ENCODE assay signal across 1 cellular context in the genomic region with DNA sequence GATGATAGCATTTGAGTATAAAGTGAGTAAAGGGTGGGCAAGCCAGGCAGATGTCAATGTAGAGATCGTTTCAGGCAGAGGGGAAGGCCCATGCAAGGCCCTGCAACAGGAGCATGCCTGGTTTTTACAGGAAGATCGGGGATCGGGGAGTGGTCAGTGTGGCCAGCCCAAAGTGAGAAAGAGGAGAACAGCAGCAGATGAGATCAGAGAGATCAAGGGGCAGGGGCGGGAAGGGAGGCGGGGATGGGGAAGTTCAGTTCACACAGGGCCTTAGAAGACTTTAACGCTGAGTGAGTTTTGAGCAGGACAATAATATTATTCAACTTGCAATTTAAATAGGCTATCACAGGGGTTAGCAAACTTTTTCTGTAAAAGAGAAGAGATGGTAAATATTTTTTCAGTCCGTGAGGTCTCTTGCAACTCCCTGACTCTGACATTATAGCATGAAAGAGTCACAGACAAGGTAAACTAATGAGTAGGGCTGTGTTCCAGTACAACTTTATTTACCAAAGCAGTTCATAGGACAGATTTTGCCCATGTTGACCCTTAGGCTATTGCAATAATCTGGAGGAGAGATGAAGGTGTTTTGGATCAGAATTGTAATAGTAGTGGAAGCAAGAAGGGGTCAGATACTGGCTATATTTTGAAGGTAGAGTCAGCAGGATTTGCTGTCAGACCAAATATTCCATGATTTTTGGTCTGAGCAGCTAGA.
TF ChIP-seq lines count a peak whose summit lies in the region.

No MANE protein-coding gene starts in this region.

TF ChIP-seq in GM23338, 12 proteins besides CTCF, POLR2A, EP300 and RAD21 (continued from another document):
- no peak for TF ChIP-seq ZNF114 (CRISPR knock-in tag; IDR thresholded peaks at IDR 0.05)
- no peak for TF ChIP-seq JUNB (IDR thresholded peaks at IDR 0.05; ENCODE audit: unreplicated experiment)
- no peak for TF ChIP-seq EZH2 (IDR thresholded peaks at IDR 0.05; ENCODE audit: low read depth, unreplicated experiment)
- TF ChIP-seq EZH2phosphoT487 (IDR thresholded peaks at IDR 0.05; ENCODE audit: unreplicated experiment) = no peak
- TF ChIP-seq STAT1 (IDR thresholded peaks at IDR 0.05; ENCODE audit: unreplicated experiment) = no peak
- TF ChIP-seq, protein P1, sequence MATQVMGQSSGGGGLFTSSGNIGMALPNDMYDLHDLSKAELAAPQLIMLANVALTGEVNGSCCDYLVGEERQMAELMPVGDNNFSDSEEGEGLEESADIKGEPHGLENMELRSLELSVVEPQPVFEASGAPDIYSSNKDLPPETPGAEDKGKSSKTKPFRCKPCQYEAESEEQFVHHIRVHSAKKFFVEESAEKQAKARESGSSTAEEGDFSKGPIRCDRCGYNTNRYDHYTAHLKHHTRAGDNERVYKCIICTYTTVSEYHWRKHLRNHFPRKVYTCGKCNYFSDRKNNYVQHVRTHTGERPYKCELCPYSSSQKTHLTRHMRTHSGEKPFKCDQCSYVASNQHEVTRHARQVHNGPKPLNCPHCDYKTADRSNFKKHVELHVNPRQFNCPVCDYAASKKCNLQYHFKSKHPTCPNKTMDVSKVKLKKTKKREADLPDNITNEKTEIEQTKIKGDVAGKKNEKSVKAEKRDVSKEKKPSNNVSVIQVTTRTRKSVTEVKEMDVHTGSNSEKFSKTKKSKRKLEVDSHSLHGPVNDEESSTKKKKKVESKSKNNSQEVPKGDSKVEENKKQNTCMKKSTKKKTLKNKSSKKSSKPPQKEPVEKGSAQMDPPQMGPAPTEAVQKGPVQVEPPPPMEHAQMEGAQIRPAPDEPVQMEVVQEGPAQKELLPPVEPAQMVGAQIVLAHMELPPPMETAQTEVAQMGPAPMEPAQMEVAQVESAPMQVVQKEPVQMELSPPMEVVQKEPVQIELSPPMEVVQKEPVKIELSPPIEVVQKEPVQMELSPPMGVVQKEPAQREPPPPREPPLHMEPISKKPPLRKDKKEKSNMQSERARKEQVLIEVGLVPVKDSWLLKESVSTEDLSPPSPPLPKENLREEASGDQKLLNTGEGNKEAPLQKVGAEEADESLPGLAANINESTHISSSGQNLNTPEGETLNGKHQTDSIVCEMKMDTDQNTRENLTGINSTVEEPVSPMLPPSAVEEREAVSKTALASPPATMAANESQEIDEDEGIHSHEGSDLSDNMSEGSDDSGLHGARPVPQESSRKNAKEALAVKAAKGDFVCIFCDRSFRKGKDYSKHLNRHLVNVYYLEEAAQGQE (IDR thresholded peaks at IDR 0.05; ENCODE audit: unreplicated experiment) = no peak
- TF ChIP-seq ZNF331 (CRISPR knock-in tag; IDR thresholded peaks at IDR 0.05; ENCODE audit: low read depth) = no peak
- no peak for TF ChIP-seq NANOG (IDR thresholded peaks at IDR 0.05; ENCODE audit: borderline replicate concordance)
- TF ChIP-seq, protein P2, sequence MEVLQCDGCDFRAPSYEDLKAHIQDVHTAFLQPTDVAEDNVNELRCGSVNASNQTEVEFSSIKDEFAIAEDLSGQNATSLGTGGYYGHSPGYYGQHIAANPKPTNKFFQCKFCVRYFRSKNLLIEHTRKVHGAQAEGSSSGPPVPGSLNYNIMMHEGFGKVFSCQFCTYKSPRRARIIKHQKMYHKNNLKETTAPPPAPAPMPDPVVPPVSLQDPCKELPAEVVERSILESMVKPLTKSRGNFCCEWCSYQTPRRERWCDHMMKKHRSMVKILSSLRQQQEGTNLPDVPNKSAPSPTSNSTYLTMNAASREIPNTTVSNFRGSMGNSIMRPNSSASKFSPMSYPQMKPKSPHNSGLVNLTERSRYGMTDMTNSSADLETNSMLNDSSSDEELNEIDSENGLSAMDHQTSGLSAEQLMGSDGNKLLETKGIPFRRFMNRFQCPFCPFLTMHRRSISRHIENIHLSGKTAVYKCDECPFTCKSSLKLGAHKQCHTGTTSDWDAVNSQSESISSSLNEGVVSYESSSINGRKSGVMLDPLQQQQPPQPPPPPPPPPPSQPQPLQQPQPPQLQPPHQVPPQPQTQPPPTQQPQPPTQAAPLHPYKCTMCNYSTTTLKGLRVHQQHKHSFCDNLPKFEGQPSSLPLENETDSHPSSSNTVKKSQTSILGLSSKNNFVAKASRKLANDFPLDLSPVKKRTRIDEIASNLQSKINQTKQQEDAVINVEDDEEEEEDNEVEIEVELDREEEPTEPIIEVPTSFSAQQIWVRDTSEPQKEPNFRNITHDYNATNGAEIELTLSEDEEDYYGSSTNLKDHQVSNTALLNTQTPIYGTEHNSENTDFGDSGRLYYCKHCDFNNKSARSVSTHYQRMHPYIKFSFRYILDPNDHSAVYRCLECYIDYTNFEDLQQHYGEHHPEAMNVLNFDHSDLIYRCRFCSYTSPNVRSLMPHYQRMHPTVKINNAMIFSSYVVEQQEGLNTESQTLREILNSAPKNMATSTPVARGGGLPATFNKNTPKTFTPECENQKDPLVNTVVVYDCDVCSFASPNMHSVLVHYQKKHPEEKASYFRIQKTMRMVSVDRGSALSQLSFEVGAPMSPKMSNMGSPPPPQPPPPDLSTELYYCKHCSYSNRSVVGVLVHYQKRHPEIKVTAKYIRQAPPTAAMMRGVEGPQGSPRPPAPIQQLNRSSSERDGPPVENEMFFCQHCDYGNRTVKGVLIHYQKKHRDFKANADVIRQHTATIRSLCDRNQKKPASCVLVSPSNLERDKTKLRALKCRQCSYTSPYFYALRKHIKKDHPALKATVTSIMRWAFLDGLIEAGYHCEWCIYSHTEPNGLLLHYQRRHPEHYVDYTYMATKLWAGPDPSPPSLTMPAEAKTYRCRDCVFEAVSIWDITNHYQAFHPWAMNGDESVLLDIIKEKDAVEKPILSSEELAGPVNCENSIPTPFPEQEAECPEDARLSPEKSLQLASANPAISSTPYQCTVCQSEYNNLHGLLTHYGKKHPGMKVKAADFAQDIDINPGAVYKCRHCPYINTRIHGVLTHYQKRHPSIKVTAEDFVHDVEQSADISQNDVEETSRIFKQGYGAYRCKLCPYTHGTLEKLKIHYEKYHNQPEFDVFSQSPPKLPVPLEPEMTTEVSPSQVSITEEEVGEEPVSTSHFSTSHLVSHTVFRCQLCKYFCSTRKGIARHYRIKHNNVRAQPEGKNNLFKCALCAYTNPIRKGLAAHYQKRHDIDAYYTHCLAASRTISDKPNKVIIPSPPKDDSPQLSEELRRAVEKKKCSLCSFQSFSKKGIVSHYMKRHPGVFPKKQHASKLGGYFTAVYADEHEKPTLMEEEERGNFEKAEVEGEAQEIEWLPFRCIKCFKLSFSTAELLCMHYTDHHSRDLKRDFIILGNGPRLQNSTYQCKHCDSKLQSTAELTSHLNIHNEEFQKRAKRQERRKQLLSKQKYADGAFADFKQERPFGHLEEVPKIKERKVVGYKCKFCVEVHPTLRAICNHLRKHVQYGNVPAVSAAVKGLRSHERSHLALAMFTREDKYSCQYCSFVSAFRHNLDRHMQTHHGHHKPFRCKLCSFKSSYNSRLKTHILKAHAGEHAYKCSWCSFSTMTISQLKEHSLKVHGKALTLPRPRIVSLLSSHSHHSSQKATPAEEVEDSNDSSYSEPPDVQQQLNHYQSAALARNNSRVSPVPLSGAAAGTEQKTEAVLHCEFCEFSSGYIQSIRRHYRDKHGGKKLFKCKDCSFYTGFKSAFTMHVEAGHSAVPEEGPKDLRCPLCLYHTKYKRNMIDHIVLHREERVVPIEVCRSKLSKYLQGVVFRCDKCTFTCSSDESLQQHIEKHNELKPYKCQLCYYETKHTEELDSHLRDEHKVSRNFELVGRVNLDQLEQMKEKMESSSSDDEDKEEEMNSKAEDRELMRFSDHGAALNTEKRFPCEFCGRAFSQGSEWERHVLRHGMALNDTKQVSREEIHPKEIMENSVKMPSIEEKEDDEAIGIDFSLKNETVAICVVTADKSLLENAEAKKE (CRISPR knock-in tag; IDR thresholded peaks at IDR 0.05) = no peak
- TF ChIP-seq POLR2AphosphoS5 (IDR thresholded peaks at IDR 0.05; ENCODE audit: low read depth) = no peak
